ENCODE assay signal across 17 cellular contexts in the genomic region with DNA sequence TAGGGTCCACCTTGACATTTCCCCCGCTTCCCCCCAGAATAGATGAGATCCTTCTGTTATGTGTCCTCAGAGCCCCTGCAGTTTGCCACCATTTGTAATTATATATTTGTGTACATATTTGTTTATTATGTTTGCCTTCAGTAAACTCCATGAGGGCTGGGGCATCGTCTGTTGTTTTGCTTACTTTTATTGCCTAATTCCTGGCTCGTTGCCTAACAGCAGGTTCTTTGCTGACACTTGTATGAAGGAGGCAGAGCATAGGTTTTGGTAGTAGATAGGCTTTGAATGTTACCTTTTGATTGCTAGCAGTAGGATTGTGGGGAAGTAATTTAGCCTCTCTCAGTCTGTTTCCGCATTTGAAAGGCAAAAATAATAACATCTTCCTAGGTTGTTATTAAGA. TPM values are rescaled to one million over a fixed set of nuclear protein-coding genes. Genes with fewer than 3 reads are reported as not detected.
A peak's percentile ranks its signal among the peaks of the same experiment; 100 is the strongest.
DNase-seq lines count a peak whose midpoint lies in the region; ATAC-seq and TF ChIP-seq lines count a peak whose summit lies in the region.
"Had no signal": no experiment of that assay in that cellular context is flagged by ENCODE, and none has a peak within 500 bp of the region (broad histone marks: within the 10 kb centered on the region; RNA-seq: fewer than 3 reads in every experiment).

No MANE protein-coding gene starts in this region.

- no peak overlapping the region for H3K4me3 Mint-ChIP-seq in GM23338
- no peak overlapping the region for H3K4me3 Mint-ChIP-seq in T-helper 2 cell treated with Interferon-gamma antibody and Interleukin-4, amounts not matched to agents 5 μg/mL and 100 μg/mL, for 36 hours
- H3K4me3 Mint-ChIP-seq: activated CD4-positive, alpha-beta T cell treated with anti-CD3 and anti-CD28 coated beads, Interleukin-2, amount 10 ng/mL, durations not matched to agents 7 days and 5 days; CD4-positive, CD25-positive, alpha-beta regulatory T cell; T-helper 1 cell treated with Interleukin-12 subunit alpha and Interleukin-12 subunit beta and Interleukin-4 antibody, amounts not matched to agents 30 μg/mL and 1 μg/mL, for 36 hours had no signal

- H3K79me2 ChIP-seq in mesendoderm (ENCODE audit: control insufficient read depth, insufficient read depth, low read length) (peaks cover 39% of the 10 kb centered on the region), GM23338 (replicated peaks; ENCODE audit: insufficient read depth) (peaks cover 98% of the 10 kb centered on the region)

- H3K4me1 ChIP-seq in liver (ENCODE audit: control insufficient read depth in 4 of 4, insufficient read depth in 4 of 4, low read length in 3 of 4) (peaks cover 0 to 13% (median 6%) of the 10 kb centered on the region in 4 donors), mesendoderm (ENCODE audit: control insufficient read depth, low read depth, low read length) (no peaks in the 10 kb centered on the region), GM23338 (ENCODE audit: insufficient read depth) (peaks cover 3% of the 10 kb centered on the region)

- H3F3A ChIP-seq in GM23338 (replicated peaks; ENCODE audit: low read depth) = no peaks in the 10 kb centered on the region

- no peaks in the 10 kb centered on the region for H3K36me3 ChIP-seq in liver (ENCODE audit: control insufficient read depth in 4 of 4, insufficient read depth in 3 of 4, low read depth in 1 of 4, low read length in 3 of 4)
- no peaks in the 10 kb centered on the region for H3K36me3 ChIP-seq in mesendoderm (ENCODE audit: control insufficient read depth, insufficient read depth, low read length)
- H3K36me3 ChIP-seq in GM23338 (ENCODE audit: insufficient read depth) = no peaks in the 10 kb centered on the region
- H3K36me3 ChIP-seq: stomach had no signal

- H2BK15ac ChIP-seq in mesendoderm (replicated peaks; ENCODE audit: low read depth) = no peak overlapping the region

- H2BK5ac ChIP-seq in mesendoderm (ENCODE audit: low read length) = no peak overlapping the region

- H3K27me3 ChIP-seq in liver (ENCODE audit: control insufficient read depth in 4 of 4, insufficient read depth in 4 of 4, low read length in 3 of 4) (no peaks in the 10 kb centered on the region), mesendoderm (ENCODE audit: insufficient read depth, low read length, poor library complexity) (no peaks in the 10 kb centered on the region), GM23338 (ENCODE audit: insufficient read depth) (no peaks in the 10 kb centered on the region)
- H3K27me3 ChIP-seq: stomach had no signal

- no peak overlapping the region for H2AFZ ChIP-seq in GM23338

- H3K9me3 Mint-ChIP-seq in GM23338 = no peaks in the 10 kb centered on the region
- no peaks in the 10 kb centered on the region for H3K9me3 Mint-ChIP-seq in T-helper 2 cell treated with Interferon-gamma antibody and Interleukin-4, amounts not matched to agents 5 μg/mL and 100 μg/mL, for 36 hours
- H3K9me3 Mint-ChIP-seq: activated CD4-positive, alpha-beta T cell treated with anti-CD3 and anti-CD28 coated beads, Interleukin-2, amount 10 ng/mL, durations not matched to agents 7 days and 5 days; CD4-positive, CD25-positive, alpha-beta regulatory T cell; T-helper 1 cell treated with Interleukin-12 subunit alpha and Interleukin-12 subunit beta and Interleukin-4 antibody, amounts not matched to agents 30 μg/mL and 1 μg/mL, for 36 hours had no signal

- H3K79me1 ChIP-seq in mesendoderm (ENCODE audit: low read length) = peaks cover 6% of the 10 kb centered on the region

- no peak overlapping the region for H3K4me2 ChIP-seq in mesendoderm (ENCODE audit: low read length)
- H3K4me2 ChIP-seq in GM23338 = no peak overlapping the region

- no peaks in the 10 kb centered on the region for H3K27me3 Mint-ChIP-seq in GM23338 (ENCODE audit: insufficient read depth, low read depth, poor library complexity)
- H3K27me3 Mint-ChIP-seq in T-helper 2 cell treated with Interferon-gamma antibody and Interleukin-4, amounts not matched to agents 5 μg/mL and 100 μg/mL, for 36 hours (ENCODE audit: low read depth) = no peaks in the 10 kb centered on the region
- H3K27me3 Mint-ChIP-seq: activated CD4-positive, alpha-beta T cell treated with anti-CD3 and anti-CD28 coated beads, Interleukin-2, amount 10 ng/mL, durations not matched to agents 7 days and 5 days; CD4-positive, CD25-positive, alpha-beta regulatory T cell had no signal

- no peak for ATAC-seq in GM23338
- ATAC-seq in left ventricle myocardium superior = no peak
- ATAC-seq: esophagus mucosa had no signal

- H3K9ac ChIP-seq in liver (ENCODE audit: low read depth in 1 of 2, low read length in 2 of 2) (no peak overlapping the region), mesendoderm (ENCODE audit: low read length) (no peak overlapping the region)

- H3K4ac ChIP-seq in mesendoderm (ENCODE audit: low read depth, low read length) = no peak overlapping the region

- H3K9me3 ChIP-seq in liver (ENCODE audit: control insufficient read depth in 4 of 4, low read length in 3 of 4) = no peaks in the 10 kb centered on the region
- H3K9me3 ChIP-seq: stomach had no signal

- H2BK120ac ChIP-seq in mesendoderm (ENCODE audit: low read depth, low read length) = no peak overlapping the region

- no peak overlapping the region for H3K18ac ChIP-seq in mesendoderm (ENCODE audit: low read length)

- no peaks in the 10 kb centered on the region for H3K9me2 ChIP-seq in GM23338 (ENCODE audit: insufficient read depth)

- no peak overlapping the region for H3K27ac ChIP-seq in liver (ENCODE audit: low read depth in 1 of 2, low read length in 2 of 2)
- no peak overlapping the region for H3K27ac ChIP-seq in mesendoderm (ENCODE audit: low read depth, low read length)
- no peak overlapping the region for H3K27ac ChIP-seq in GM23338 (ENCODE audit: low read depth)
- H3K27ac ChIP-seq: stomach had no signal

- WGBS in liver = 42% methylated on average over 4 of the region's 4 CpGs
- no CpG with 5 or more reads among the region's 4 CpGs for WGBS in mesendoderm (ENCODE audit: extremely low coverage, insufficient coverage, low lambda C conversion rate)

- peak; percentile 13 to 35 for TF ChIP-seq RAD21 in liver (IDR thresholded peaks at IDR 0.05)

- no peak overlapping the region for H3K23ac ChIP-seq in mesendoderm (ENCODE audit: low read length)

- no peak overlapping the region for H3K56ac ChIP-seq in mesendoderm (ENCODE audit: low read length)

- DNase-seq in DMS79 treated with DMSO at 0.1 percent for 48 hours (lab: John Stamatoyannopoulos, UW) (peak; percentile 78), NCI-H1417 treated with DMSO at 0.1 percent for 48 hours (lab: John Stamatoyannopoulos, UW) (peak; percentile 34), SHP77 (lab: John Stamatoyannopoulos, UW) (peak; percentile 49 to 58), mesendoderm (no peak), GM23338 (ENCODE audit: low spot score) (no peak), left ventricle myocardium superior (no peak)
- no peak for DNase-seq in T-helper 2 cell treated with Interferon-gamma antibody and Interleukin-4, amounts not matched to agents 5 μg/mL and 100 μg/mL, for 36 hours (ENCODE audit: low spot score)
- DNase-seq: activated CD4-positive, alpha-beta T cell treated with anti-CD3 and anti-CD28 coated beads, Interleukin-2, amount 10 ng/mL, durations not matched to agents 7 days and 5 days; activated effector memory CD4-positive, alpha-beta T cell treated with Interleukin-2 at 50 U/mL for 16 hours; caudate nucleus; CD4-positive, CD25-positive, alpha-beta regulatory T cell; midbrain; posterior cingulate gyrus; stomach had no signal

- H3K4me3 ChIP-seq in liver (ENCODE audit: low read depth in 1 of 3, low read length in 3 of 3) (peak overlapping the region in 1 of 3 donors; percentile 41), mesendoderm (ENCODE audit: low read length) (no peak overlapping the region), GM23338 (no peak overlapping the region)
- H3K4me3 ChIP-seq: stomach had no signal

- H3K27ac Mint-ChIP-seq in GM23338 = no peak overlapping the region
- H3K27ac Mint-ChIP-seq in T-helper 2 cell treated with Interferon-gamma antibody and Interleukin-4, amounts not matched to agents 5 μg/mL and 100 μg/mL, for 36 hours = no peak overlapping the region
- H3K27ac Mint-ChIP-seq: activated CD4-positive, alpha-beta T cell treated with anti-CD3 and anti-CD28 coated beads, Interleukin-2, amount 10 ng/mL, durations not matched to agents 7 days and 5 days; T-helper 1 cell treated with Interleukin-12 subunit alpha and Interleukin-12 subunit beta and Interleukin-4 antibody, amounts not matched to agents 30 μg/mL and 1 μg/mL, for 36 hours had no signal

- H4K20me1 ChIP-seq in GM23338 (replicated peaks; ENCODE audit: insufficient read depth) = peaks cover 22% of the 10 kb centered on the region

- intact Hi-C loops in left ventricle myocardium superior (cut with micrococcal nuclease) = no loop called here

- peaks cover 25% of the 10 kb centered on the region for H3K4me1 Mint-ChIP-seq in GM23338
- no peaks in the 10 kb centered on the region for H3K4me1 Mint-ChIP-seq in T-helper 2 cell treated with Interferon-gamma antibody and Interleukin-4, amounts not matched to agents 5 μg/mL and 100 μg/mL, for 36 hours (ENCODE audit: low read depth)

- peaks cover 4% of the 10 kb centered on the region; the same call in 2 of the 3 replicates for H3K36me3 Mint-ChIP-seq in GM23338 (ENCODE audit: low read depth)
- no peaks in the 10 kb centered on the region for H3K36me3 Mint-ChIP-seq in T-helper 2 cell treated with Interferon-gamma antibody and Interleukin-4, amounts not matched to agents 5 μg/mL and 100 μg/mL, for 36 hours (ENCODE audit: low read depth)

- H2AK5ac ChIP-seq in mesendoderm (ENCODE audit: low read length) = no peak overlapping the region

- TF ChIP-seq CTCF in liver (IDR thresholded peaks at IDR 0.05; ENCODE audit: low read depth, low read length, missing input control) = no peak
- no peak for TF ChIP-seq CTCF in GM23338 (conservative IDR thresholded peaks at IDR 0.05; ENCODE audit: low read depth in 2 of 2)

- no peak overlapping the region for H4K5ac ChIP-seq in mesendoderm (ENCODE audit: low read length)

- H4K8ac ChIP-seq in mesendoderm (ENCODE audit: low read depth, low read length) = no peak overlapping the region

TF ChIP-seq in liver, 16 proteins besides CTCF, POLR2A, EP300 and RAD21 (continues in another document):
- TF ChIP-seq, protein P1, sequence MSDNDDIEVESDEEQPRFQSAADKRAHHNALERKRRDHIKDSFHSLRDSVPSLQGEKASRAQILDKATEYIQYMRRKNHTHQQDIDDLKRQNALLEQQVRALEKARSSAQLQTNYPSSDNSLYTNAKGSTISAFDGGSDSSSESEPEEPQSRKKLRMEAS (IDR thresholded peaks at IDR 0.05) = no peak
- TF ChIP-seq FOXA1 (IDR thresholded peaks at IDR 0.05) = no peak

RNA-seq across cellular contexts. Expression of a gene that starts 9.9 kb away (rescaled TPM):
- total RNA-seq in liver = 10 to 100 TPM; 17.6 to 20.0 TPM
- polyA plus RNA-seq in liver = 1 to 10 TPM; 4.3 to 5.9 TPM
- 49.9 TPM for polyA plus RNA-seq in mesendoderm (2013, experiment 1 of 2)
- 52.6 TPM for polyA plus RNA-seq in mesendoderm (2013, experiment 2 of 2)
- 31.8 and 44.4 TPM in 2 replicates for total RNA-seq in GM23338 (2014; rRNA removed; shearing (Covaris generic))
- polyA plus RNA-seq in GM23338 (2016; fragmentation: Nextera tagmentation; extraction: Ambion mirVana) = 48.8 and 56.6 TPM in 2 replicates
- 43.6 TPM for total RNA-seq in left ventricle myocardium superior

Comparison
In these comparisons a context has a peak if more than half of its experiments do, and no peak if none do; other contexts are left out.
1. DNase-seq: peak in DMS79 treated with DMSO at 0.1 percent for 48 hours (single experiment), NCI-H1417 treated with DMSO at 0.1 percent for 48 hours (single experiment) and SHP77 (2 of 2); none in mesendoderm (single experiment), GM23338 (single experiment), T-helper 2 cell treated with Interferon-gamma antibody and Interleukin-4, amounts not matched to agents 5 μg/mL and 100 μg/mL, for 36 hours (single experiment) and left ventricle myocardium superior (single experiment).